ENCODE assay signal across 9 cellular contexts in the genomic region with DNA sequence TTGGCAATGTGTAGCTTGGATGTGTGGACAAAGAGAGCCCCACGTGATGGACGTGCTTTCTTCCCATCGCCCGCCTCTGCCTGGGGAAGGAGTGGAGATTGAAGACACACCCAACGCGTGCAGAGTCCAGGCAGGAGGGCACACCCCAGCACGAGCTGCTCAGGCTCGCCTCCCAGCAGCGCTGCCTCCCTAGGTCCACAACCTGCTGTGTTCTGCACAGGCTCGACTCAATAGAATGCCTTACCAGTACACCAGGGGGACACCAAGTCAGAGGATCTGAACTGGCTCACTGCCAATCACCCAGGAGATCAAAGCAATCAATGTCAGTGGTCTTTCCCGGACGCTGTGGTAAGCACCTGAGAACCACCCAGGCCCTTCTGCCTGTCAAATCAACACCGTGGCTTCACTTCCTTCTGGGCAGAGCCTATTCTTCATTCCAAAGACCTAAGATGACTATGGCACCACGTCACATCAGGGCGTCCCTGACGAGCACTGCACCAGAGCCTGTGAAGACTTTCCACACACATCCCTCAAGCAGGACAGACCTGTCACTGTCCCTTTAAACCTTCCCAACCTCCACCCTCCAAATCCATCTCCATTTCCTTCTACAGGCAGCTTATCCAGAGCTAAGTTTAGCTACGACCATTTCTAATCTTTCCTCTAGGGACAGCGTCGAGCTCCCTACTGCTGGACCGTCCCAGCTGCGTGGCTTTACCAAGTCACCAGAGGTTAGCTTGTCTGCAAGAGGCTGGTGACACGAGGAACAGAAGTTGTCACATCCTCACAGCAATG.
DNase-seq lines count a peak whose midpoint lies in the region; ATAC-seq and TF ChIP-seq lines count a peak whose summit lies in the region.
"Had no signal": no experiment of that assay in that cellular context is flagged by ENCODE, and none has a peak within 500 bp of the region (broad histone marks: within the 10 kb centered on the region; RNA-seq: fewer than 3 reads in every experiment).

No MANE protein-coding gene starts in this region.

- POLR2A ChIA-PET in HEK293T (lab: Yijun Ruan, JAX) = interaction anchor here (1.2 kb wide), 1 partner anchor 55 kb away, joined by 3 read pairs; no protein-coding TSS in a partner anchor
- POLR2A ChIA-PET in PC-3 (lab: Charles Lee; ENCODE audit: unreplicated experiment) = interaction anchor here (0.7 kb wide), 1 partner anchor 49 kb away, joined by 6 read pairs; no protein-coding TSS in a partner anchor

- no peak for TF ChIP-seq POLR2A in uterus (IDR thresholded peaks at IDR 0.05)

- H2AK5ac ChIP-seq in mesendoderm (ENCODE audit: low read length) = no peak overlapping the region

- H3F3A ChIP-seq in PC-3 (ENCODE audit: low read length, unreplicated experiment) = peaks cover 18% of the 10 kb centered on the region

- H3K9ac ChIP-seq in PC-3 (ENCODE audit: low read length) (no peak overlapping the region), mesendoderm (ENCODE audit: low read length) (no peak overlapping the region)

- peaks cover 35% of the 10 kb centered on the region for H3K4me1 ChIP-seq in PC-3 (ENCODE audit: insufficient read depth, low read length)
- H3K4me1 ChIP-seq in mesendoderm (ENCODE audit: control insufficient read depth, low read depth, low read length) = peaks cover 6% of the 10 kb centered on the region
- peaks cover 18 to 32% of the 10 kb centered on the region in 2 donors for H3K4me1 ChIP-seq in uterus

- no peak overlapping the region for H3K18ac ChIP-seq in mesendoderm (ENCODE audit: low read length)

- no peak overlapping the region for H3K4ac ChIP-seq in mesendoderm (ENCODE audit: low read depth, low read length)

- H3K4me3 ChIP-seq in PC-3 (ENCODE audit: low read length) (no peak overlapping the region), mesendoderm (ENCODE audit: low read length) (no peak overlapping the region), uterus (no peak overlapping the region)

- no peak overlapping the region for H2BK5ac ChIP-seq in mesendoderm (ENCODE audit: low read length)

- no peak overlapping the region for H2BK15ac ChIP-seq in mesendoderm (replicated peaks; ENCODE audit: low read depth)

- H4K20me1 ChIP-seq in PC-3 (ENCODE audit: low read length) = no peaks in the 10 kb centered on the region

- no peak overlapping the region for H4K8ac ChIP-seq in mesendoderm (ENCODE audit: low read depth, low read length)

- peak overlapping the region; percentile 58 for H3K56ac ChIP-seq in mesendoderm (ENCODE audit: low read length)

- no peak overlapping the region for H2BK120ac ChIP-seq in mesendoderm (ENCODE audit: low read depth, low read length)

- H3K23ac ChIP-seq in mesendoderm (ENCODE audit: low read length) = no peak overlapping the region

- H4K5ac ChIP-seq in mesendoderm (ENCODE audit: low read length) = no peak overlapping the region

- H3K9me2 ChIP-seq in PC-3 (replicated peaks; ENCODE audit: low read length) = no peaks in the 10 kb centered on the region

- H3K36me3 ChIP-seq in PC-3 (ENCODE audit: low read depth, low read length) (no peaks in the 10 kb centered on the region), mesendoderm (ENCODE audit: control insufficient read depth, insufficient read depth, low read length) (no peaks in the 10 kb centered on the region), uterus (no peaks in the 10 kb centered on the region)
- H3K36me3 ChIP-seq: neutrophil had no signal

- peak; percentile 68 for TF ChIP-seq CTCF in PC-3 (conservative IDR thresholded peaks at IDR 0.05; ENCODE audit: low read depth, low read length)
- peak in 3 of 4 experiments; percentile 10 to 43 (median 34) for TF ChIP-seq CTCF in uterus (IDR thresholded peaks at IDR 0.05)

- intact Hi-C loops in PC-3 (cut with micrococcal nuclease) = no loop called here
- intact Hi-C loops in uterus (cut with DNase I; ENCODE audit: low total_unique reads) = no loop called here

- no peak overlapping the region for H3K4me2 ChIP-seq in PC-3 (ENCODE audit: low read length)
- H3K4me2 ChIP-seq in mesendoderm (ENCODE audit: low read length) = no peak overlapping the region

- WGBS in mesendoderm (ENCODE audit: extremely low coverage, insufficient coverage, low lambda C conversion rate) = no CpG with 5 or more reads among the region's 22 CpGs

- no peaks in the 10 kb centered on the region for H3K27me3 ChIP-seq in PC-3 (ENCODE audit: low read length)
- no peaks in the 10 kb centered on the region for H3K27me3 ChIP-seq in mesendoderm (ENCODE audit: insufficient read depth, low read length, poor library complexity)
- no peaks in the 10 kb centered on the region for H3K27me3 ChIP-seq in uterus
- H3K27me3 ChIP-seq: neutrophil had no signal

- CTCF ChIA-PET in HEK293T (lab: Yijun Ruan, JAX) = interaction anchor here (0.6 to 1.3 kb wide), 4 partner anchors 9 to 105 kb away, joined by 3 to 5 read pairs (median 3); no protein-coding TSS in a partner anchor
- CTCF ChIA-PET in PC-3 (lab: Charles Lee) = interaction anchor here (0.5 to 1.4 kb wide), 4 partner anchors 39 to 81 kb away, joined by 3 to 7 read pairs (median 5); no protein-coding TSS in a partner anchor

- no peak overlapping the region for H2AFZ ChIP-seq in PC-3 (ENCODE audit: low read length)

- BruUV-seq in PC-3 (replicated peaks; lab: Mats Ljungman, UMichigan) = no TSS peak

- peak; percentile 80 for DNase-seq in CD1c-positive myeloid dendritic cell (ENCODE audit: extremely low spot score)
- DNase-seq in HEK293T (ENCODE audit: extremely low spot score) = peak; percentile 60
- DNase-seq in PC-3 = peak; percentile 62
- peak; percentile 62 for DNase-seq in ecto neural progenitor cell (ENCODE audit: low spot score)
- peak; percentile 91 for DNase-seq in mesendoderm
- DNase-seq in uterus = peak; percentile 62 to 72

- peak; percentile 19 for ATAC-seq in PC-3
- ATAC-seq in GM18502 (IDR thresholded peaks at IDR 0.05; ENCODE audit: poor library complexity, unreplicated experiment) = no peak
- no peak for ATAC-seq in GM18511 (IDR thresholded peaks at IDR 0.05; ENCODE audit: unreplicated experiment)

- H3K79me1 ChIP-seq in mesendoderm (ENCODE audit: low read length) = peaks cover 23% of the 10 kb centered on the region

- H3K9me3 ChIP-seq in PC-3 (ENCODE audit: low read length) = no peaks in the 10 kb centered on the region
- H3K9me3 ChIP-seq in uterus = no peaks in the 10 kb centered on the region
- H3K9me3 ChIP-seq: neutrophil had no signal

- H3K27ac ChIP-seq in PC-3 (ENCODE audit: low read length) = no peak overlapping the region
- no peak overlapping the region for H3K27ac ChIP-seq in mesendoderm (ENCODE audit: low read depth, low read length)
- H3K27ac ChIP-seq in uterus = peak overlapping the region; percentile 89 to 96
- H3K27ac ChIP-seq: neutrophil had no signal

- H3K79me2 ChIP-seq in PC-3 (ENCODE audit: low read length) (peaks cover 30% of the 10 kb centered on the region), mesendoderm (ENCODE audit: control insufficient read depth, insufficient read depth, low read length) (peaks cover 17% of the 10 kb centered on the region)

TF ChIP-seq in HEK293T, 16 proteins besides CTCF, POLR2A, EP300 and RAD21:
- TF ChIP-seq ELF4 (IDR thresholded peaks at IDR 0.05) (no peak), BHLHE40 (IDR thresholded peaks at IDR 0.05; ENCODE audit: borderline replicate concordance) (no peak), NFRKB (IDR thresholded peaks at IDR 0.05) (no peak), FOXK2 (IDR thresholded peaks at IDR 0.05) (no peak), FOXM1 (IDR thresholded peaks at IDR 0.05; ENCODE audit: borderline replicate concordance) (no peak)

Comparison
In these comparisons a context has a peak if more than half of its experiments do, and no peak if none do; other contexts are left out.
1. H3K27ac ChIP-seq: peak in uterus (2 of 2); none in PC-3 (single experiment) and mesendoderm (single experiment).
2. Peak in every context shown above with its lines, with median percentiles within 50 percentile points of each other: DNase-seq.